ENCODE assay signal across 11 cellular contexts in the genomic region with DNA sequence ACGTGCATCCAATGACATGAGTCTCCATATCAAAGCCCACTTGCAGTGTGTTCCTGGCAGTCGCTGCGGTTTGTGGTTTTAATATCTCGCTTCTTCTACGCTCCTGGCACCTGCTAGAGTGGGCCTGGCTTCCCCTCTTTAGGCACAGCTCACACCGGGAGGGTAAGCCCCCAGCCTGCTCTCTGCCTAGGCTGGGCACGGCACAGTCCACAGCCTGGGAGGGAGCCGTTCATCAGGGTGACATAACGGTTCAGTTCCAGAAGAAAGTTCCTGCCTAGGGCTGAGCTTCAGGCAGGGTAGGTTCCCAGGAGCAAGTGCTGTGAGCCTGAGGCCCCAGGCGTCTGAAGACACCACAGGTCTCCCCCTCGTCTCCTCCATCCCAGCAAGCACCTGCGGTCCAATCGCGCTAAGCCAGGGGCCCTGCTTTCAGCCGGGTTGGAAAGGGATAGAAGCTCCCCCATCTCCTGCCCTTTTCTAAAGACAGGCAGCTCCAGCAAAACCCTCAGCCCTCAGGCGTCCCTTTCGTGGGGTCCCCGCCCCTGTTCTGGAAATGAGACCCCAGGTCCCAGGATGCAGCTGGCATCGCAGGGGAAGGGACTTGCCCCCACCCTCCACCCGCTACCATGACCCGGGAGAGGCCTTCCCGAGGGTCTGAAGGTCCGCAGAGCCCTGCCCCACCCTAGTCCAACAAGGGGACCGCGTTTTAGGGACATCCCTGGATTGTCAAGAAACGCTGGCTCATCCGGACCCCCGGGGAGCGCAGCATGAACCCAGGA.
DNase-seq lines count a peak whose midpoint lies in the region; ATAC-seq and TF ChIP-seq lines count a peak whose summit lies in the region.
"Had no signal": no experiment of that assay in that cellular context is flagged by ENCODE, and none has a peak within 500 bp of the region (broad histone marks: within the 10 kb centered on the region; RNA-seq: fewer than 3 reads in every experiment).

No MANE protein-coding gene starts in this region.

- ATAC-seq in activated CD4-positive, CD25-positive, alpha-beta regulatory T cell treated with anti-CD3 and anti-CD28 coated beads, Interleukin-2, amount 50 U/mL, for 24 hours: peak; percentile 27 to 42
- peak; percentile 45 for ATAC-seq in T-helper 17 cell

- H3K27me3 ChIP-seq in iPS-18a (ENCODE audit: control insufficient read depth, insufficient read depth, low read length) (peaks cover 26% of the 10 kb centered on the region), Karpas-422 (ENCODE audit: low read length) (no peaks in the 10 kb centered on the region)

- H3K4me3 ChIP-seq in iPS-18a (ENCODE audit: low read length) (peak overlapping the region; percentile 57), Karpas-422 (ENCODE audit: low read length) (no peak overlapping the region)
- H3K4me3 ChIP-seq: prostate gland had no signal

- H3K9me2 ChIP-seq in Karpas-422 (replicated peaks; ENCODE audit: insufficient read depth, low read length): no peaks in the 10 kb centered on the region

- H3K9me3 ChIP-seq in T-helper 17 cell (ENCODE audit: control insufficient read depth, low read length, poor library complexity, severe bottlenecking) (no peaks in the 10 kb centered on the region), iPS-18a (ENCODE audit: control insufficient read depth, low read depth, low read length) (no peaks in the 10 kb centered on the region), Karpas-422 (ENCODE audit: low read length) (no peaks in the 10 kb centered on the region)
- H3K9me3 ChIP-seq: prostate gland had no signal

- H3K36me3 Mint-ChIP-seq in T-helper 17 cell (ENCODE audit: low read depth): no peaks in the 10 kb centered on the region
- H3K36me3 Mint-ChIP-seq: immature natural killer cell had no signal

- no peaks in the 10 kb centered on the region for H3K79me2 ChIP-seq in Karpas-422 (ENCODE audit: low read length)

- peaks cover 13% of the 10 kb centered on the region for H3K4me1 Mint-ChIP-seq in T-helper 17 cell

- no peak for TF ChIP-seq CTCF in GM20000 (IDR thresholded peaks at IDR 0.05; ENCODE audit: extremely low read depth, missing control alignments)

- no peak overlapping the region for H3K27ac Mint-ChIP-seq in T-helper 17 cell
- H3K27ac Mint-ChIP-seq: immature natural killer cell; T-helper 1 cell treated with Interleukin-12 subunit alpha and Interleukin-12 subunit beta and Interleukin-4 antibody, amounts not matched to agents 30 μg/mL and 1 μg/mL, for 36 hours had no signal

- no peak overlapping the region for H2AFZ ChIP-seq in Karpas-422 (ENCODE audit: low read length)

- peak overlapping the region; percentile 5 for H3K4me3 Mint-ChIP-seq in T-helper 17 cell

- H3K4me1 ChIP-seq in iPS-18a (ENCODE audit: control insufficient read depth, low read depth, low read length) (no peaks in the 10 kb centered on the region), Karpas-422 (ENCODE audit: low read length) (no peaks in the 10 kb centered on the region)

- H3K27me3 Mint-ChIP-seq in T-helper 17 cell: peaks cover 48% of the 10 kb centered on the region

- no peak overlapping the region for H3K4me2 ChIP-seq in Karpas-422 (ENCODE audit: low read depth, low read length, poor library complexity, severe bottlenecking)

- H3K36me3 ChIP-seq in iPS-18a (ENCODE audit: control insufficient read depth, low read depth, low read length) (no peaks in the 10 kb centered on the region), Karpas-422 (ENCODE audit: insufficient read depth, low read length) (no peaks in the 10 kb centered on the region)
- H3K36me3 ChIP-seq: prostate gland had no signal

- no peaks in the 10 kb centered on the region for H4K20me1 ChIP-seq in Karpas-422 (ENCODE audit: insufficient read depth, low read depth, low read length)

- no peak overlapping the region for H3K9ac ChIP-seq in iPS-18a (ENCODE audit: low read length)
- no peak overlapping the region for H3K9ac ChIP-seq in Karpas-422 (ENCODE audit: low read length)

- H3K27ac ChIP-seq in iPS-18a (ENCODE audit: low read length) (no peak overlapping the region), Karpas-422 (ENCODE audit: low read length) (no peak overlapping the region)
- H3K27ac ChIP-seq: prostate gland had no signal

- no peak for DNase-seq in activated CD4-positive, CD25-positive, alpha-beta regulatory T cell (lab: John Stamatoyannopoulos, UW)
- DNase-seq in T-helper 17 cell (no peak), GM20000 (ENCODE audit: low spot score) (no peak), NCI-H2107 (lab: John Stamatoyannopoulos, UW) (no peak), Karpas-422 (no peak)
- DNase-seq in stimulated activated CD8-positive, alpha-beta memory T cell treated with anti-CD3 and anti-CD28 coated beads, Interleukin-4, amount 100 ng/mL, for 48 hours: peak; percentile 36
